16 cellular contexts compared by ENCODE assay signal in genomic region chr6:34143196-34143883, GRCh38. TPM values are rescaled to one million over a fixed set of nuclear protein-coding genes. Genes with fewer than 3 reads are reported as not detected.
DNase-seq lines count a peak whose midpoint lies in the region; ATAC-seq and TF ChIP-seq lines count a peak whose summit lies in the region.
"Had no signal": no experiment of that assay in that cellular context is flagged by ENCODE, and none has a peak within 500 bp of the region (broad histone marks: within the 10 kb centered on the region; RNA-seq: fewer than 3 reads in every experiment).

No MANE protein-coding gene starts in this region.

- peaks cover 23% of the 10 kb centered on the region; the same call in 1 of the 2 replicates for H3K4me1 ChIP-seq in iPS-20b (ENCODE audit: insufficient read depth, low read length)

- H3K36me3 ChIP-seq in WERI-Rb-1, result no peaks in the 10 kb centered on the region
- H3K36me3 ChIP-seq in iPS-20b (ENCODE audit: insufficient read depth, low read depth, low read length), result no peaks in the 10 kb centered on the region
- H3K36me3 ChIP-seq: left lung, MG63, SJSA1 had no signal

- peaks cover 81% of the 10 kb centered on the region for H3K27me3 Mint-ChIP-seq in activated T-cell treated with anti-CD3 and anti-CD28 coated beads, Interleukin-2, amount 50 U/mL, for 72 hours (ENCODE audit: low read depth)

- peak overlapping the region; percentile 74 for H3K4me3 ChIP-seq in WERI-Rb-1 (ENCODE audit: low read depth, low read length)
- H3K4me3 ChIP-seq in iPS-20b (ENCODE audit: low read length), result peak overlapping the region; percentile 77; the same call in 1 of the 2 replicates
- H3K4me3 ChIP-seq: left lung, MG63, SJSA1 had no signal

- H3K27ac Mint-ChIP-seq in activated T-cell treated with anti-CD3 and anti-CD28 coated beads, Interleukin-2, amount 50 U/mL, for 72 hours, result no peak overlapping the region
- H3K27ac Mint-ChIP-seq in stimulated activated effector memory CD8-positive, alpha-beta T cell treated with anti-CD3 and anti-CD28 coated beads, Interleukin-12 subunit alpha, Interleukin-12 subunit beta, amount 100 ng/mL, for 72 hours, result no peak overlapping the region

- no peaks in the 10 kb centered on the region for H3K27me3 ChIP-seq in WERI-Rb-1 (ENCODE audit: insufficient read depth, low read depth, severe bottlenecking)
- peaks cover 65% of the 10 kb centered on the region for H3K27me3 ChIP-seq in iPS-20b (ENCODE audit: insufficient read depth, low read length)

- no peaks in the 10 kb centered on the region for H3K9me3 ChIP-seq in WERI-Rb-1 (ENCODE audit: severe bottlenecking)
- no peaks in the 10 kb centered on the region for H3K9me3 ChIP-seq in iPS-20b (ENCODE audit: insufficient read depth, low read depth, low read length)
- H3K9me3 ChIP-seq: left lung, MG63, SJSA1 had no signal

- peaks cover 21% of the 10 kb centered on the region for H3K4me1 Mint-ChIP-seq in activated T-cell treated with anti-CD3 and anti-CD28 coated beads, Interleukin-2, amount 50 U/mL, for 72 hours (ENCODE audit: low read depth)
- H3K4me1 Mint-ChIP-seq in stimulated activated effector memory CD8-positive, alpha-beta T cell treated with anti-CD3 and anti-CD28 coated beads, Interleukin-12 subunit alpha, Interleukin-12 subunit beta, amount 100 ng/mL, for 72 hours, result peaks cover 20% of the 10 kb centered on the region

- DNase-seq in activated T-cell treated with anti-CD3 and anti-CD28 coated beads, Interleukin-2, amount 50 U/mL, for 72 hours, result no peak
- DNase-seq in activated T-cell treated with anti-CD3 and anti-CD28 coated beads, Interleukin-2, amount 50 U/mL, for 1 hour, result no peak
- DNase-seq in WERI-Rb-1 (peak; percentile 55), NCI-H774 (lab: John Stamatoyannopoulos, UW) (no peak), cerebellar cortex (ENCODE audit: low spot score) (no peak), NCI-H1694 treated with DMSO at 0.1 percent for 48 hours (lab: John Stamatoyannopoulos, UW) (no peak)
- no peak for DNase-seq in stimulated activated effector memory CD8-positive, alpha-beta T cell treated with anti-CD3 and anti-CD28 coated beads, Interleukin-12 subunit alpha, Interleukin-12 subunit beta, amount 100 ng/mL, for 72 hours (ENCODE audit: low spot score in 2 of 2)

- no peak for TF ChIP-seq CTCF in WERI-Rb-1 (IDR thresholded peaks at IDR 0.05; ENCODE audit: low read depth, low read length)

- H3K36me3 Mint-ChIP-seq in activated T-cell treated with anti-CD3 and anti-CD28 coated beads, Interleukin-2, amount 50 U/mL, for 72 hours (ENCODE audit: insufficient read depth in 2 of 2), result no peaks in the 10 kb centered on the region
- H3K36me3 Mint-ChIP-seq in stimulated activated effector memory CD8-positive, alpha-beta T cell treated with anti-CD3 and anti-CD28 coated beads, Interleukin-12 subunit alpha, Interleukin-12 subunit beta, amount 100 ng/mL, for 72 hours, result no peaks in the 10 kb centered on the region

- H3K27ac ChIP-seq in WERI-Rb-1 (peak overlapping the region; percentile 94), iPS-20b (ENCODE audit: low read length) (no peak overlapping the region)
- H3K27ac ChIP-seq: left lung, SJSA1 had no signal

- no peaks in the 10 kb centered on the region for H3K9me3 Mint-ChIP-seq in activated T-cell treated with anti-CD3 and anti-CD28 coated beads, Interleukin-2, amount 50 U/mL, for 72 hours
- H3K9me3 Mint-ChIP-seq in stimulated activated effector memory CD8-positive, alpha-beta T cell treated with anti-CD3 and anti-CD28 coated beads, Interleukin-12 subunit alpha, Interleukin-12 subunit beta, amount 100 ng/mL, for 72 hours, result no peaks in the 10 kb centered on the region

- ATAC-seq in activated T-cell treated with anti-CD3 and anti-CD28 coated beads, Interleukin-2, amount 50 U/mL, for 72 hours (replicated peaks in 1 of 2), result peak; percentile 2 to 5
- no peak for ATAC-seq in stimulated activated effector memory CD8-positive, alpha-beta T cell treated with anti-CD3 and anti-CD28 coated beads, Interleukin-12 subunit alpha, Interleukin-12 subunit beta, amount 100 ng/mL, for 72 hours
- ATAC-seq: right cardiac atrium had no signal

- peak overlapping the region; percentile 71 to 74 for H3K4me3 Mint-ChIP-seq in activated T-cell treated with anti-CD3 and anti-CD28 coated beads, Interleukin-2, amount 50 U/mL, for 72 hours
- peak overlapping the region; percentile 60 for H3K4me3 Mint-ChIP-seq in stimulated activated effector memory CD8-positive, alpha-beta T cell treated with anti-CD3 and anti-CD28 coated beads, Interleukin-12 subunit alpha, Interleukin-12 subunit beta, amount 100 ng/mL, for 72 hours

- H3K9ac ChIP-seq in iPS-20b (ENCODE audit: low read depth, low read length), result no peak overlapping the region

RNA-seq across cellular contexts. Expression of gene GRM4, which starts 2.5 kb away (rescaled TPM):
- under 1 TPM in 1 of 2 donors, not detected in 1; 0.07 TPM for total RNA-seq in activated T-cell treated with anti-CD3 and anti-CD28 coated beads, Interleukin-2, amount 50 U/mL, for 72 hours
- total RNA-seq: aorta, esophagus mucosa, H4, left lung, NCI-H460, right cardiac atrium, SJSA1 had no signal
